15 cellular contexts compared by ENCODE assay signal in the genomic region with DNA sequence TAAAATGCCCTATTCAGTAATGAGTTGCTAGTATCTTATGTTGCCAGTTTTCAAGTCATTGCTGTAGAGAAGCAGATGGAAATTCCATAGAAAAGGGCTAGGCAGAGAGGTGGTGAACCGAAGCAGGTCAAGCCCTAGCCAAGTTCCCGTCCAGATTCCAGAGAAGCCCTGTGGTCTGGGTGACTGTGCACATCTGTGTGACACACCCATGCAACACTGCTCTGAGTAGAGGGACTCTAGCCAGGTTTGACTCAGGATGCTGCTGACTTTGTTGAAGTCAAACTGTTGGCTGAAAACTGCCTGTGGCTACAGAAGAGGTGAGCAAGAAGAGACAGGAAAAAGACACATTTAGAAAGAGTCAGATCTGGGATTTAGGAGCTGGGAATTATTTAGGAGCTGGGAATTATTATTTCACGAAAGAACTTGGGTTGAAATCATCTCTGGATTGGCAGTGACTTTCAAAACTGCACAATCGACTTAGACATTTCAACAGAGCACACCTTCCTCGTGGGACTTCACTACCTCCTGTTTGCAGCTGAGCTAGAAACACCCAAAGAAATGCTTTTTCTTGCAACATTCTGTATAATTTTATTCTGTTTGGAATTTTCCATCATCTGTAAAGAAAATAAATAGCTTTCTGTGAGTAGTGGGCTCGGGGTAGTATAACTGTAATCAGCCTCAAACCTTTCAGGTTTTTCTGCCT.
DNase-seq lines count a peak whose midpoint lies in the region; ATAC-seq, FAIRE-seq and TF ChIP-seq lines count a peak whose summit lies in the region.
"Had no signal": no experiment of that assay in that cellular context is flagged by ENCODE, and none has a peak within 500 bp of the region (broad histone marks: within the 10 kb centered on the region; RNA-seq: fewer than 3 reads in every experiment).

No MANE protein-coding gene starts in this region.

- WGBS in A549 (ENCODE audit: missing lambda C conversion rate) = 30% methylated on average over 6 of the region's 6 CpGs

- H3K4me1 ChIP-seq in A549 = peaks cover 12% of the 10 kb centered on the region

- H3K4me1 Mint-ChIP-seq in glutamatergic neuron (ENCODE audit: low read depth, unreplicated experiment) = peaks cover 18% of the 10 kb centered on the region
- H3K4me1 Mint-ChIP-seq: endodermal cell had no signal

- in situ Hi-C loops in astrocyte of the spinal cord (cut with HindIII; ENCODE audit: low sequenced_read_pairs) = no loop called here

- TF ChIP-seq CTCF in A549 (IDR thresholded peaks at IDR 0.05) = no peak
- TF ChIP-seq CTCF in astrocyte of the spinal cord (IDR thresholded peaks at IDR 0.05; ENCODE audit: low read depth, low read length) = no peak
- no peak for TF ChIP-seq CTCF in glutamatergic neuron (IDR thresholded peaks at IDR 0.05; ENCODE audit: partially characterized antibody, unreplicated experiment)

- H3K27ac ChIP-seq in A549 = peak overlapping the region in 1 of 2 experiments; percentile 5; a peak in 1 of 6 replicates

- CTCF ChIA-PET in A549 (lab: Yijun Ruan, JAX) = interaction anchor here (0.8 to 2.0 kb wide), 4 partner anchors 8 to 59 kb away, joined by 4 to 12 read pairs (median 5); no protein-coding TSS in a partner anchor

- H3K4me3 ChIP-seq in A549 (no peak overlapping the region), astrocyte of the spinal cord (ENCODE audit: low read depth, low read length) (no peak overlapping the region)

- POLR2A ChIA-PET in A549 (lab: Yijun Ruan, JAX) = no interaction called here

- peak; percentile 54 to 62 for DNase-seq in A549 (ENCODE audit: low read depth in 1 of 2, low spot score in 1 of 2)
- peak; percentile 32 for DNase-seq in H54 (ENCODE audit: insufficient read length, low spot score)
- DNase-seq in astrocyte of the spinal cord (ENCODE audit: low read depth, low spot score) = peak; percentile 48
- no peak for DNase-seq in glutamatergic neuron
- DNase-seq in NCI-H524 treated with DMSO at 0.1 percent for 48 hours (lab: John Stamatoyannopoulos, UW) = no peak
- DNase-seq in DMS53 (lab: John Stamatoyannopoulos, UW) = no peak
- no peak for DNase-seq in NCI-H1694 (lab: John Stamatoyannopoulos, UW)
- DNase-seq: activated CD4-positive, CD25-positive, alpha-beta regulatory T cell; endodermal cell; KG1; midbrain; NCI-H2029; posterior cingulate gyrus; stimulated activated CD4-positive, alpha-beta T cell treated with anti-CD3 and anti-CD28 coated beads, Interleukin-1b, Interleukin-23, amount 100 ng/mL, for 48 hours had no signal

- H3K4me2 ChIP-seq in A549 = peak overlapping the region; percentile 59

- peaks cover 4% of the 10 kb centered on the region for H3K9me3 Mint-ChIP-seq in glutamatergic neuron (ENCODE audit: unreplicated experiment)
- H3K9me3 Mint-ChIP-seq: endodermal cell had no signal

- H3K36me3 Mint-ChIP-seq in glutamatergic neuron (ENCODE audit: unreplicated experiment) = no peaks in the 10 kb centered on the region

- peaks cover 4% of the 10 kb centered on the region for H3K27me3 Mint-ChIP-seq in glutamatergic neuron (ENCODE audit: unreplicated experiment)

- no peak for TF ChIP-seq POLR2A in A549 (IDR thresholded peaks at IDR 0.05; ENCODE audit: low read length)
- no peak for TF ChIP-seq POLR2A in H54 (IDR thresholded peaks at IDR 0.05; ENCODE audit: low read depth, low read length)

- FAIRE-seq in A549 (lab: Jason Lieb, UNC) (peak; percentile 73), H54 (lab: Jason Lieb, UNC) (peak; percentile 52)

- H3K9me3 ChIP-seq in A549 = no peaks in the 10 kb centered on the region

- no peak for TF ChIP-seq EP300 in A549 (IDR thresholded peaks at IDR 0.05)

- H3K27ac Mint-ChIP-seq in glutamatergic neuron (ENCODE audit: unreplicated experiment) = peak overlapping the region; percentile 72
- H3K27ac Mint-ChIP-seq: endodermal cell had no signal

- H3K4me3 Mint-ChIP-seq in glutamatergic neuron (ENCODE audit: unreplicated experiment) = peak overlapping the region; percentile 35
- H3K4me3 Mint-ChIP-seq: endodermal cell had no signal

- peak; percentile 64 to 77; a peak in 4 of 6 replicates for ATAC-seq in A549
- no peak for ATAC-seq in HG03378 (IDR thresholded peaks at IDR 0.05; ENCODE audit: unreplicated experiment)

- TF ChIP-seq RAD21 in A549 (conservative IDR thresholded peaks at IDR 0.05 in 1 of 2, IDR thresholded peaks at IDR 0.05 in 1 of 2) = no peak

TF ChIP-seq in A549, 52 proteins besides CTCF, POLR2A, EP300 and RAD21:
- TF ChIP-seq ZSCAN20 (CRISPR knock-in tag; IDR thresholded peaks at IDR 0.05) = no peak
- no peak for TF ChIP-seq GATA3 (IDR thresholded peaks at IDR 0.05; ENCODE audit: borderline replicate concordance)
- no peak for TF ChIP-seq NR3C1 (IDR thresholded peaks at IDR 0.05)
- no peak for TF ChIP-seq FOSL2 (IDR thresholded peaks at IDR 0.05)
- no peak for TF ChIP-seq FOSL2 (CRISPR knock-in tag; IDR thresholded peaks at IDR 0.05)
- TF ChIP-seq, protein P1, sequence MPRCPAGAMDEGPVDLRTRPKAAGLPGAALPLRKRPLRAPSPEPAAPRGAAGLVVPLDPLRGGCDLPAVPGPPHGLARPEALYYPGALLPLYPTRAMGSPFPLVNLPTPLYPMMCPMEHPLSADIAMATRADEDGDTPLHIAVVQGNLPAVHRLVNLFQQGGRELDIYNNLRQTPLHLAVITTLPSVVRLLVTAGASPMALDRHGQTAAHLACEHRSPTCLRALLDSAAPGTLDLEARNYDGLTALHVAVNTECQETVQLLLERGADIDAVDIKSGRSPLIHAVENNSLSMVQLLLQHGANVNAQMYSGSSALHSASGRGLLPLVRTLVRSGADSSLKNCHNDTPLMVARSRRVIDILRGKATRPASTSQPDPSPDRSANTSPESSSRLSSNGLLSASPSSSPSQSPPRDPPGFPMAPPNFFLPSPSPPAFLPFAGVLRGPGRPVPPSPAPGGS (IDR thresholded peaks at IDR 0.05) = no peak
- TF ChIP-seq, protein P2, sequence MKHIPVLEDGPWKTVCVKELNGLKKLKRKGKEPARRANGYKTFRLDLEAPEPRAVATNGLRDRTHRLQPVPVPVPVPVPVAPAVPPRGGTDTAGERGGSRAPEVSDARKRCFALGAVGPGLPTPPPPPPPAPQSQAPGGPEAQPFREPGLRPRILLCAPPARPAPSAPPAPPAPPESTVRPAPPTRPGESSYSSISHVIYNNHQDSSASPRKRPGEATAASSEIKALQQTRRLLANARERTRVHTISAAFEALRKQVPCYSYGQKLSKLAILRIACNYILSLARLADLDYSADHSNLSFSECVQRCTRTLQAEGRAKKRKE (CRISPR knock-in tag; IDR thresholded peaks at IDR 0.05; ENCODE audit: low read depth) = no peak
- TF ChIP-seq, protein P3, sequence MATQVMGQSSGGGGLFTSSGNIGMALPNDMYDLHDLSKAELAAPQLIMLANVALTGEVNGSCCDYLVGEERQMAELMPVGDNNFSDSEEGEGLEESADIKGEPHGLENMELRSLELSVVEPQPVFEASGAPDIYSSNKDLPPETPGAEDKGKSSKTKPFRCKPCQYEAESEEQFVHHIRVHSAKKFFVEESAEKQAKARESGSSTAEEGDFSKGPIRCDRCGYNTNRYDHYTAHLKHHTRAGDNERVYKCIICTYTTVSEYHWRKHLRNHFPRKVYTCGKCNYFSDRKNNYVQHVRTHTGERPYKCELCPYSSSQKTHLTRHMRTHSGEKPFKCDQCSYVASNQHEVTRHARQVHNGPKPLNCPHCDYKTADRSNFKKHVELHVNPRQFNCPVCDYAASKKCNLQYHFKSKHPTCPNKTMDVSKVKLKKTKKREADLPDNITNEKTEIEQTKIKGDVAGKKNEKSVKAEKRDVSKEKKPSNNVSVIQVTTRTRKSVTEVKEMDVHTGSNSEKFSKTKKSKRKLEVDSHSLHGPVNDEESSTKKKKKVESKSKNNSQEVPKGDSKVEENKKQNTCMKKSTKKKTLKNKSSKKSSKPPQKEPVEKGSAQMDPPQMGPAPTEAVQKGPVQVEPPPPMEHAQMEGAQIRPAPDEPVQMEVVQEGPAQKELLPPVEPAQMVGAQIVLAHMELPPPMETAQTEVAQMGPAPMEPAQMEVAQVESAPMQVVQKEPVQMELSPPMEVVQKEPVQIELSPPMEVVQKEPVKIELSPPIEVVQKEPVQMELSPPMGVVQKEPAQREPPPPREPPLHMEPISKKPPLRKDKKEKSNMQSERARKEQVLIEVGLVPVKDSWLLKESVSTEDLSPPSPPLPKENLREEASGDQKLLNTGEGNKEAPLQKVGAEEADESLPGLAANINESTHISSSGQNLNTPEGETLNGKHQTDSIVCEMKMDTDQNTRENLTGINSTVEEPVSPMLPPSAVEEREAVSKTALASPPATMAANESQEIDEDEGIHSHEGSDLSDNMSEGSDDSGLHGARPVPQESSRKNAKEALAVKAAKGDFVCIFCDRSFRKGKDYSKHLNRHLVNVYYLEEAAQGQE (IDR thresholded peaks at IDR 0.05) = no peak
- TF ChIP-seq MAFK (IDR thresholded peaks at IDR 0.05; ENCODE audit: partially characterized antibody) = peak; percentile 60
- TF ChIP-seq NFE2L2 (conservative IDR thresholded peaks at IDR 0.05; ENCODE audit: low read length) = 0 out of 2 replicates have a peak, but pooled peaks have one; percentile 26
- no peak for TF ChIP-seq HOXB13 (CRISPR knock-in tag; IDR thresholded peaks at IDR 0.05; ENCODE audit: low read depth)
- TF ChIP-seq MAZ (IDR thresholded peaks at IDR 0.05; ENCODE audit: borderline replicate concordance, low read depth, low read length) = no peak
- TF ChIP-seq RARB (CRISPR knock-in tag; IDR thresholded peaks at IDR 0.05) = no peak
- no peak for TF ChIP-seq ESRRA (IDR thresholded peaks at IDR 0.05; ENCODE audit: borderline replicate concordance, low read length)

Comparison
In these comparisons a context has a peak if more than half of its experiments do, and no peak if none do; other contexts are left out.
1. DNase-seq: peak in A549 (2 of 2), H54 (single experiment) and astrocyte of the spinal cord (single experiment); none in glutamatergic neuron (single experiment), NCI-H524 treated with DMSO at 0.1 percent for 48 hours (single experiment), DMS53 (single experiment) and NCI-H1694 (single experiment).